ENCODE assay signal across 11 cellular contexts in genomic region chr9:124352616-124353015, GRCh38.
DNase-seq lines count a peak whose midpoint lies in the region; ATAC-seq and TF ChIP-seq lines count a peak whose summit lies in the region.
"Had no signal": no experiment of that assay in that cellular context is flagged by ENCODE, and none has a peak within 500 bp of the region (broad histone marks: within the 10 kb centered on the region; RNA-seq: fewer than 3 reads in every experiment).

No MANE protein-coding gene starts in this region.

- ATAC-seq in GM18868 (IDR thresholded peaks at IDR 0.05; ENCODE audit: unreplicated experiment) (no peak), GM21576 (IDR thresholded peaks at IDR 0.05; ENCODE audit: unreplicated experiment) (no peak)

- intact Hi-C loops in posterior vena cava (cut with DNase I) = loop anchor here in 1 of 2 donors (5.0 kb wide), 1 partner anchor 1575 kb away; no protein-coding TSS in a partner anchor

- CTCF ChIA-PET in GM10248 (lab: Yijun Ruan, JAX) = interaction anchor here (0.6 kb wide), 1 partner anchor 8 kb away, joined by 3 read pairs; no protein-coding TSS in a partner anchor

- TF ChIP-seq CTCF in GM10248 (IDR thresholded peaks at IDR 0.05; ENCODE audit: control extremely low read depth, extremely low read depth, low read depth, missing control alignments) = no peak
- no peak for TF ChIP-seq CTCF in HL-60 (IDR thresholded peaks at IDR 0.05; ENCODE audit: insufficient read depth, low read length)
- no peak for TF ChIP-seq CTCF in coronary artery (IDR thresholded peaks at IDR 0.05)

- H3K27me3 ChIP-seq in HL-60 (ENCODE audit: insufficient read depth, poor library complexity, severe bottlenecking) = no peaks in the 10 kb centered on the region
- H3K27me3 ChIP-seq: thyroid gland had no signal

- H3K27ac ChIP-seq in HL-60 (replicated peaks) (peak overlapping the region; percentile 34), coronary artery (no peak overlapping the region)
- H3K27ac ChIP-seq: thyroid gland had no signal

- POLR2A ChIA-PET in GM10248 (lab: Yijun Ruan, JAX) = no interaction called here

- H3K4me3 ChIP-seq in HL-60 (replicated peaks; ENCODE audit: insufficient read depth, low read length) (no peak overlapping the region), coronary artery (no peak overlapping the region)
- H3K4me3 ChIP-seq: thyroid gland had no signal

- DNase-seq in GM10248 (ENCODE audit: extremely low spot score) = peak; percentile 6
- no peak for DNase-seq in HL-60 (ENCODE audit: low read depth in 1 of 2, low spot score in 1 of 2)
- peak; percentile 67 for DNase-seq in coronary artery (ENCODE audit: low spot score)
- DNase-seq in posterior vena cava (ENCODE audit: low spot score) = peak; percentile 62
- no peak for DNase-seq in Kasumi-1 (lab: John Stamatoyannopoulos, UW)
- DNase-seq: activated CD8-positive, alpha-beta memory T cell treated with anti-CD3 and anti-CD28 coated beads for 24 hours; activated gamma-delta T cell; SHP77 treated with DMSO at 0.1 percent for 48 hours; thyroid gland had no signal

Comparison
In these comparisons a context has a peak if more than half of its experiments do, and no peak if none do; other contexts are left out.
1. DNase-seq: peak in GM10248 (single experiment), coronary artery (single experiment) and posterior vena cava (single experiment); none in HL-60 (0 of 2) and Kasumi-1 (0 of 2).